14 cellular contexts compared by ENCODE assay signal in the genomic region with DNA sequence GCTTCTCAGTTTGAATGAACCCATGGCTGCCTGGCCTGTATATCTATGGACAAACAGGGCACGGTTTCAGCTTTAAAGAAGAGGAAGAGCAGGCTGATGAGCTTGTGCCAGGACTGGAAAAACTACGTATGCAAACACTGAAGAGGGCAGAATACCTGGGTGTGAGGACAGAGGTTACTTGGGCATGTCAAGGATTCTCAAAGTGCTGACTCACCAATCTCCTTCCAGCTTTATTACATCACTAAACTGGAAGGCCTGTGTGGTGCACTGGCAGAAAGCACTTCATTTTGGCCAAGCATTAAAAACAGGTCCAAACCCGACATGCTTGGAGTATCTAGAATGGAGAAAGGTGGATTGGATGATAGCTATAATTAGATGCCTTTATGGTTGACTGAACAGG.
A peak's percentile ranks its signal among the peaks of the same experiment; 100 is the strongest.
DNase-seq lines count a peak whose midpoint lies in the region; ATAC-seq and TF ChIP-seq lines count a peak whose summit lies in the region.
"Had no signal": no experiment of that assay in that cellular context is flagged by ENCODE, and none has a peak within 500 bp of the region (broad histone marks: within the 10 kb centered on the region; RNA-seq: fewer than 3 reads in every experiment).

No MANE protein-coding gene starts in this region.

- peaks cover 0 to 15% (median 3%) of the 10 kb centered on the region in 4 donors for H3K4me1 ChIP-seq in right lobe of liver
- peaks cover 16 to 66% (median 28%) of the 10 kb centered on the region in 6 donors for H3K4me1 ChIP-seq in spleen

- DNase-seq in AG08395 (ENCODE audit: low spot score) (peak; percentile 30), LoVo (ENCODE audit: low spot score) (peak; percentile 8), cardiac fibroblast (ENCODE audit: low read depth in 2 of 2) (peak; percentile 56 to 69), right lobe of liver (peak in 1 of 3 donors; percentile 59), spleen (no peak)
- DNase-seq in activated naive CD4-positive, alpha-beta T cell (lab: John Stamatoyannopoulos, UW) = no peak
- DNase-seq: effector memory CD4-positive, alpha-beta T cell; immature natural killer cell; NCI-H1092 treated with DMSO at 0.1 percent for 48 hours; stimulated activated CD4-positive, alpha-beta T cell treated with anti-CD3 and anti-CD28 coated beads, Interleukin-4, amount 100 ng/mL, for 1 hour; stomach had no signal

- H3K36me3 ChIP-seq in right lobe of liver (no peaks in the 10 kb centered on the region), spleen (no peaks in the 10 kb centered on the region)
- H3K36me3 ChIP-seq: stomach had no signal

- ATAC-seq in right lobe of liver (peak; percentile 17 to 70 (median 34)), GM18868 (IDR thresholded peaks at IDR 0.05; ENCODE audit: unreplicated experiment) (no peak), HG03520 (IDR thresholded peaks at IDR 0.05; ENCODE audit: unreplicated experiment) (no peak)

- TF ChIP-seq CTCF in cardiac fibroblast (IDR thresholded peaks at IDR 0.05; ENCODE audit: low read depth, low read length) (no peak), right lobe of liver (IDR thresholded peaks at IDR 0.05) (no peak), spleen (IDR thresholded peaks at IDR 0.05 in 8 of 11, conservative IDR thresholded peaks at IDR 0.05 in 3 of 11) (no peak)

- 41% methylated on average over 3 of the region's 3 CpGs for WGBS in right lobe of liver (ENCODE audit: insufficient coverage, low coverage, low lambda C conversion rate, missing lambda C conversion rate)
- WGBS in spleen, 5 donors = 76 to 89% (median 80%) methylated on average over 3 of the region's 3 CpGs

- no peak overlapping the region for H3K4me3 ChIP-seq in cardiac fibroblast (replicated peaks in 1 of 2; ENCODE audit: low read depth in 2 of 2, low read length in 2 of 2)
- no peak overlapping the region for H3K4me3 ChIP-seq in right lobe of liver
- H3K4me3 ChIP-seq in spleen = no peak overlapping the region
- H3K4me3 ChIP-seq: BLaER1 treated with 17β-estradiol and CSF1 and Interleukin-3, amounts not matched to agents 10 nM and 100 nM; stomach had no signal

- TF ChIP-seq POLR2A in right lobe of liver (IDR thresholded peaks at IDR 0.05) (no peak), spleen (IDR thresholded peaks at IDR 0.05) (no peak)

- H3K27me3 ChIP-seq in right lobe of liver (no peaks in the 10 kb centered on the region), spleen (replicated peaks in 1 of 7) (no peaks in the 10 kb centered on the region)
- H3K27me3 ChIP-seq: BLaER1 treated with 17β-estradiol and CSF1 and Interleukin-3, amounts not matched to agents 10 nM and 100 nM; stomach had no signal

- intact Hi-C loops in right lobe of liver (cut with DNase I) (loop anchor here in 1 of 2 donors (10.0 kb wide), 1 partner anchor 71 kb away; no protein-coding TSS in a partner anchor), spleen (cut with DNase I; ENCODE audit: low total_unique reads) (loop anchor here (5.0 kb wide), 2 partner anchors 74 to 439 kb away; no protein-coding TSS in a partner anchor)

- H3K27ac ChIP-seq in right lobe of liver = no peak overlapping the region
- no peak overlapping the region for H3K27ac ChIP-seq in spleen
- H3K27ac ChIP-seq: BLaER1 treated with 17β-estradiol and CSF1 and Interleukin-3, amounts not matched to agents 10 nM and 100 nM had no signal

- H3K9me3 ChIP-seq in right lobe of liver (no peaks in the 10 kb centered on the region), spleen (no peaks in the 10 kb centered on the region)
- H3K9me3 ChIP-seq: BLaER1 treated with 17β-estradiol and CSF1 and Interleukin-3, amounts not matched to agents 10 nM and 100 nM; stomach had no signal

Comparison
In these comparisons a context has a peak if more than half of its experiments do, and no peak if none do; other contexts are left out.
1. DNase-seq: peak in AG08395 (single experiment), LoVo (single experiment) and cardiac fibroblast (2 of 2); none in spleen (single experiment) and activated naive CD4-positive, alpha-beta T cell (0 of 4).
2. ATAC-seq: peak in right lobe of liver (4 of 4); none in GM18868 (single experiment) and HG03520 (single experiment).